8 cellular contexts compared by ENCODE assay signal in genomic region chr6:36596359-36596758, GRCh38. TPM values are rescaled to one million over a fixed set of nuclear protein-coding genes. Genes with fewer than 3 reads are reported as not detected.
DNase-seq lines count a peak whose midpoint lies in the region; ATAC-seq and TF ChIP-seq lines count a peak whose summit lies in the region.

No MANE protein-coding gene starts in this region.

- CTCF ChIA-PET in CD8-positive, alpha-beta memory T cell (lab: Charles Lee) = interaction anchor here (0.7 to 2.7 kb wide), 3 partner anchors 19 to 173 kb away, joined by 3 to 7 read pairs (median 5); no protein-coding TSS in a partner anchor

- 3 to 6% methylated on average over 5 of the region's 5 CpGs for WGBS in ectodermal cell, 2 experiments

- peak overlapping the region; percentile 94 for H3K4me2 ChIP-seq in neural cell (ENCODE audit: low read length)

- peaks cover 60% of the 10 kb centered on the region for H3K4me1 ChIP-seq in CD8-positive, alpha-beta memory T cell (ENCODE audit: insufficient read depth, low read length)
- peaks cover 28% of the 10 kb centered on the region for H3K4me1 ChIP-seq in ectodermal cell (ENCODE audit: control insufficient read depth, insufficient read depth, low read length)

- peaks cover 14% of the 10 kb centered on the region for H3F3A ChIP-seq in neural cell (ENCODE audit: insufficient read depth, low read length, poor library complexity, severe bottlenecking)

- no peaks in the 10 kb centered on the region for H3K27me3 ChIP-seq in CD8-positive, alpha-beta memory T cell (ENCODE audit: insufficient read depth, low read length, poor library complexity, severe bottlenecking)
- H3K27me3 ChIP-seq in ectodermal cell (ENCODE audit: control insufficient read depth, insufficient read depth, low read length, poor library complexity, severe bottlenecking) (no peaks in the 10 kb centered on the region), neural cell (ENCODE audit: insufficient read depth, low read depth, low read length) (no peaks in the 10 kb centered on the region)

- H4K20me1 ChIP-seq in neural cell (ENCODE audit: insufficient read depth) = peaks cover 59% of the 10 kb centered on the region

- H2AFZ ChIP-seq in neural cell (ENCODE audit: low read depth, low read length) = no peak overlapping the region

- no peak for DNase-seq in CD8-positive, alpha-beta memory T cell
- DNase-seq in NCI-H524 treated with DMSO at 0.1 percent for 48 hours (lab: John Stamatoyannopoulos, UW) = peak; percentile 27
- DNase-seq in COLO668 (lab: John Stamatoyannopoulos, UW; ENCODE audit: unreplicated experiment) = no peak
- DNase-seq in germinal center (ENCODE audit: low spot score) = no peak

- peaks cover 70% of the 10 kb centered on the region for H3K79me2 ChIP-seq in neural cell (replicated peaks; ENCODE audit: insufficient read depth, low read length)

- H3K27ac Mint-ChIP-seq in CD8-positive, alpha-beta memory T cell = peak overlapping the region; percentile 98 to 100 (median 99)

- H3K4me1 Mint-ChIP-seq in CD8-positive, alpha-beta memory T cell = peaks cover 56 to 73% (median 69%) of the 10 kb centered on the region in 3 donors

- peaks cover 0 to 3% (median 0%) of the 10 kb centered on the region in 5 donors for H3K9me3 Mint-ChIP-seq in CD8-positive, alpha-beta memory T cell

- H3K4me3 ChIP-seq in CD8-positive, alpha-beta memory T cell (ENCODE audit: low read length) = peak overlapping the region; percentile 77
- H3K4me3 ChIP-seq in ectodermal cell (ENCODE audit: insufficient read depth, low read depth, low read length) = peak overlapping the region; percentile 100
- H3K4me3 ChIP-seq in neural cell (ENCODE audit: low read length) = peak overlapping the region; percentile 72

- ATAC-seq in GM18873 (IDR thresholded peaks at IDR 0.05; ENCODE audit: low FRiP score, unreplicated experiment) (no peak), HG03439 (IDR thresholded peaks at IDR 0.05; ENCODE audit: unreplicated experiment) (no peak)

- peak overlapping the region; percentile 91 for H3K9ac ChIP-seq in neural cell (ENCODE audit: low read length)

- peaks cover 46% of the 10 kb centered on the region for H3K36me3 ChIP-seq in CD8-positive, alpha-beta memory T cell (ENCODE audit: insufficient read depth, low read length)
- H3K36me3 ChIP-seq in ectodermal cell (ENCODE audit: control insufficient read depth, insufficient read depth, low read length) = peaks cover 45% of the 10 kb centered on the region
- peaks cover 41% of the 10 kb centered on the region for H3K36me3 ChIP-seq in neural cell (ENCODE audit: insufficient read depth, low read length)

- peak overlapping the region; percentile 98 for H3K27ac ChIP-seq in CD8-positive, alpha-beta memory T cell (ENCODE audit: low read depth, low read length)
- H3K27ac ChIP-seq in ectodermal cell (ENCODE audit: insufficient read depth, low read depth, low read length, poor library complexity, severe bottlenecking) (no peak overlapping the region), neural cell (ENCODE audit: low read length) (peak overlapping the region; percentile 99)

- no peaks in the 10 kb centered on the region for H3K9me3 ChIP-seq in CD8-positive, alpha-beta memory T cell (ENCODE audit: low read length)
- H3K9me3 ChIP-seq in ectodermal cell (ENCODE audit: control insufficient read depth, low read length) (no peaks in the 10 kb centered on the region), neural cell (ENCODE audit: low read length) (no peaks in the 10 kb centered on the region)

- H3K27me3 Mint-ChIP-seq in CD8-positive, alpha-beta memory T cell = peaks cover 0 to 9% of the 10 kb centered on the region in 2 donors

- no peaks in the 10 kb centered on the region for H3K9me2 ChIP-seq in neural cell (ENCODE audit: insufficient read depth, low read length)

- no peak for TF ChIP-seq CTCF in neural cell (IDR thresholded peaks at IDR 0.05; ENCODE audit: poor library complexity, severe bottlenecking)

- no peak for TF ChIP-seq RAD21 in neural cell (conservative IDR thresholded peaks at IDR 0.05)

- peaks cover 44 to 73% (median 54%) of the 10 kb centered on the region in 3 donors for H3K36me3 Mint-ChIP-seq in CD8-positive, alpha-beta memory T cell

- peak overlapping the region; percentile 94 to 100 (median 97) for H3K4me3 Mint-ChIP-seq in CD8-positive, alpha-beta memory T cell

- TF ChIP-seq EP300 in neural cell (conservative IDR thresholded peaks at IDR 0.05; ENCODE audit: poor library complexity, severe bottlenecking) = no peak

- POLR2A ChIA-PET in CD8-positive, alpha-beta memory T cell (lab: Charles Lee) = interaction anchor here (0.5 to 8.8 kb wide), 5 partner anchors 10 to 75 kb away, joined by 4 to 107 read pairs (median 8); partner anchors contain the start of gene STK38

TF ChIP-seq in neural cell, 6 proteins besides CTCF, POLR2A, EP300 and RAD21:
- TF ChIP-seq REST (IDR thresholded peaks at IDR 0.05; ENCODE audit: borderline replicate concordance) (no peak), TAF1 (IDR thresholded peaks at IDR 0.05; ENCODE audit: low read depth) (no peak), SMC3 (conservative IDR thresholded peaks at IDR 0.05; ENCODE audit: poor library complexity) (no peak), EZH2 (IDR thresholded peaks at IDR 0.05; ENCODE audit: borderline replicate concordance, insufficient read depth, low read length, poor library complexity, severe bottlenecking) (no peak), MXI1 (conservative IDR thresholded peaks at IDR 0.05; ENCODE audit: poor library complexity, severe bottlenecking) (no peak), POLR2AphosphoS5 (IDR thresholded peaks at IDR 0.05) (no peak)
TF ChIP-seq in neural cell: peak in this region for 0.

RNA-seq across cellular contexts. Expression of gene SRSF3, which starts 2.2 kb away (rescaled TPM):
- 100 to 1,000 TPM; 572 to 579 TPM for total RNA-seq in CD8-positive, alpha-beta memory T cell
- 370 TPM for polyA plus RNA-seq in CD8-positive, alpha-beta memory T cell
- polyA plus RNA-seq in ectodermal cell (2013, experiment 1 of 4) = 676 TPM
- polyA plus RNA-seq in ectodermal cell (2013, experiment 2 of 4) = 838 TPM
- polyA plus RNA-seq in ectodermal cell (2013, experiment 3 of 4) = 490 TPM
- 539 TPM for polyA plus RNA-seq in ectodermal cell (2013, experiment 4 of 4)
- polyA plus RNA-seq in neural cell = 393 and 508 TPM in 2 replicates
- 360 and 404 TPM in 2 replicates for polyA minus RNA-seq in neural cell

RNA-seq across cellular contexts. Expression of gene STK38, which starts 49.1 kb away (rescaled TPM):
- 10 to 100 TPM; 44.9 to 47.6 TPM for total RNA-seq in CD8-positive, alpha-beta memory T cell
- polyA plus RNA-seq in CD8-positive, alpha-beta memory T cell = 110 TPM
- polyA plus RNA-seq in ectodermal cell (2013, experiment 1 of 4) = 35.2 TPM
- polyA plus RNA-seq in ectodermal cell (2013, experiment 2 of 4) = 35.0 TPM
- polyA plus RNA-seq in ectodermal cell (2013, experiment 3 of 4) = 25.0 TPM
- polyA plus RNA-seq in ectodermal cell (2013, experiment 4 of 4) = 29.4 TPM
- polyA plus RNA-seq in neural cell = 58.7 and 59.3 TPM in 2 replicates
- polyA minus RNA-seq in neural cell = 28.2 and 37.6 TPM in 2 replicates
